In the genomic region with DNA sequence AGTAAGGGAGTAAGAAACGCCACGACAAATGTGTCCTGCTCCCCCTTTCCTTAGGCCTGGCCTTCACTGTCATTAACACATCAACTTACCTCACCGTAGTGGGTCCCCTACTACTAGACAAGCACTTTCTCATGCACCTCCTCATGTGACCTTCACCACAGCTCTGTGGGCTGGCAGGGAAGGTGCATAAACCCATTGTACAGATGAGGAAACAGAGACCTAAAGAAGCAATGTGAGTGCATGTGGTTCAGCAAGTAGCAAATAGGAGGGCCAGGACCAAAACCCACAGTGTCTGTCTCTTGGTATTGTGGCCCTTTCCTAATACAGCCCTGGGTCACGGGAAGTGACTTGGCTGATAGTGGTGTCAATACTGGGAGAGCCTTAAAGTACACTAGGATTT, we compare ENCODE assay signal across 35 cellular contexts. TPM values are rescaled to one million over a fixed set of nuclear protein-coding genes. Genes with fewer than 3 reads are reported as not detected.
"Had no signal": no experiment of that assay in that cellular context is flagged by ENCODE, and none has a peak within 500 bp of the region (broad histone marks: within the 10 kb centered on the region; RNA-seq: fewer than 3 reads in every experiment).

No MANE protein-coding gene starts in this region.

- H3K27ac Mint-ChIP-seq: activated B cell treated with CpG ODN at 0.5 μM for 24 hours; activated naive CD8-positive, alpha-beta T cell treated with anti-CD3 and anti-CD28 coated beads for 36 hours; activated naive CD8-positive, alpha-beta T cell treated with anti-CD3 and anti-CD28 coated beads, Interleukin-2, amount 50 U/mL, for 24 hours; activated T-cell treated with anti-CD3 and anti-CD28 coated beads, Interleukin-2, amount 50 U/mL, for 24 hours; activated T-cell treated with anti-CD3 and anti-CD28 coated beads, Interleukin-2, amount 50 U/mL, for 72 hours; effector memory CD8-positive, alpha-beta T cell; T-helper 17 cell; T-helper 2 cell treated with Interferon-gamma antibody and Interleukin-4, amounts not matched to agents 5 μg/mL and 100 μg/mL, for 36 hours had no signal

- H3K36me3 ChIP-seq: adrenal gland, esophagus muscularis mucosa, gastrocnemius medialis, heart left ventricle, WERI-Rb-1 had no signal

- H3K9me3 ChIP-seq: adrenal gland, body of pancreas, esophagus muscularis mucosa, gastrocnemius medialis, heart left ventricle had no signal

- H3K4me3 ChIP-seq: adrenal gland, body of pancreas, esophagus muscularis mucosa, gastrocnemius medialis, heart left ventricle had no signal

- H3K4me1 ChIP-seq: adrenal gland, body of pancreas, esophagus muscularis mucosa, foreskin keratinocyte, gastrocnemius medialis had no signal

- ATAC-seq: activated CD4-positive, CD25-positive, alpha-beta regulatory T cell treated with anti-CD3 and anti-CD28 coated beads, Interleukin-2, amount 50 U/mL, for 24 hours; activated naive CD8-positive, alpha-beta T cell treated with anti-CD3 and anti-CD28 coated beads, Interleukin-2, amount 50 U/mL, for 24 hours; activated T-cell treated with anti-CD3 and anti-CD28 coated beads, Interleukin-2, amount 50 U/mL, for 72 hours; body of pancreas; effector memory CD8-positive, alpha-beta T cell; foreskin keratinocyte; gastrocnemius medialis; heart left ventricle; T-helper 17 cell had no signal

- H3K4me1 Mint-ChIP-seq: activated B cell treated with CpG ODN at 0.5 μM for 24 hours had no signal

- FAIRE-seq: colon had no signal

- H3K27me3 Mint-ChIP-seq: activated naive CD8-positive, alpha-beta T cell treated with anti-CD3 and anti-CD28 coated beads for 36 hours had no signal

- H3K36me3 Mint-ChIP-seq: activated naive CD8-positive, alpha-beta T cell treated with anti-CD3 and anti-CD28 coated beads for 36 hours had no signal

- H3K27ac ChIP-seq: adrenal gland, body of pancreas, esophagus muscularis mucosa, foreskin keratinocyte, gastrocnemius medialis, heart left ventricle, WERI-Rb-1 had no signal

- H3K9me3 Mint-ChIP-seq: activated B cell treated with CpG ODN at 0.5 μM for 24 hours; activated naive CD8-positive, alpha-beta T cell treated with anti-CD3 and anti-CD28 coated beads for 36 hours; activated naive CD8-positive, alpha-beta T cell treated with anti-CD3 and anti-CD28 coated beads, Interleukin-2, amount 50 U/mL, for 24 hours; activated T-cell treated with anti-CD3 and anti-CD28 coated beads, Interleukin-2, amount 50 U/mL, for 24 hours; activated T-cell treated with anti-CD3 and anti-CD28 coated beads, Interleukin-2, amount 50 U/mL, for 72 hours; effector memory CD8-positive, alpha-beta T cell; T-helper 2 cell treated with Interferon-gamma antibody and Interleukin-4, amounts not matched to agents 5 μg/mL and 100 μg/mL, for 36 hours had no signal

- H3K4me3 Mint-ChIP-seq: activated B cell treated with CpG ODN at 0.5 μM for 24 hours; activated naive CD8-positive, alpha-beta T cell treated with anti-CD3 and anti-CD28 coated beads for 36 hours; activated naive CD8-positive, alpha-beta T cell treated with anti-CD3 and anti-CD28 coated beads, Interleukin-2, amount 50 U/mL, for 24 hours; activated T-cell treated with anti-CD3 and anti-CD28 coated beads, Interleukin-2, amount 50 U/mL, for 24 hours; activated T-cell treated with anti-CD3 and anti-CD28 coated beads, Interleukin-2, amount 50 U/mL, for 72 hours; effector memory CD8-positive, alpha-beta T cell; T-helper 17 cell; T-helper 2 cell treated with Interferon-gamma antibody and Interleukin-4, amounts not matched to agents 5 μg/mL and 100 μg/mL, for 36 hours had no signal

- DNase-seq: activated B cell treated with CpG ODN at 0.5 μM for 24 hours; activated CD4-positive, alpha-beta T cell treated with anti-CD3 and anti-CD28 coated beads for 48 hours; activated CD4-positive, alpha-beta T cell treated with anti-CD3 and anti-CD28 coated beads, Interleukin-2, amount 50 U/mL, for 1 hour; activated CD4-positive, alpha-beta T cell treated with anti-CD3 and anti-CD28 coated beads, Interleukin-2, amount 50 U/mL, for 48 hours; activated CD8-positive, alpha-beta memory T cell treated with anti-CD3 and anti-CD28 coated beads, Interleukin-2, amount 50 U/mL, for 48 hours; activated gamma-delta T cell; activated naive CD4-positive, alpha-beta T cell treated with anti-CD3 and anti-CD28 coated beads, Interleukin-2, amount 50 U/mL, for 16 hours; activated naive CD4-positive, alpha-beta T cell treated with Interleukin-2 at 50 U/mL for 16 hours; activated naive CD8-positive, alpha-beta T cell treated with anti-CD3 and anti-CD28 coated beads for 36 hours; activated naive CD8-positive, alpha-beta T cell treated with anti-CD3 and anti-CD28 coated beads, Interleukin-2, amount 50 U/mL, for 24 hours; activated T-cell treated with anti-CD3 and anti-CD28 coated beads for 4 hours; activated T-cell treated with anti-CD3 and anti-CD28 coated beads, Interleukin-2, amount 50 U/mL, for 24 hours; activated T-cell treated with anti-CD3 and anti-CD28 coated beads, Interleukin-2, amount 50 U/mL, for 72 hours; adrenal gland; amygdala; aorta; body of pancreas; caudate nucleus; cortex of kidney; dermis blood vessel endothelial cell; effector CD4-positive, alpha-beta T cell; effector memory CD8-positive, alpha-beta T cell; erythroblast; foreskin keratinocyte; gastrocnemius medialis; glutamatergic neuron; heart left ventricle; T-helper 17 cell; T1000; WERI-Rb-1 had no signal

- H3K27me3 ChIP-seq: adrenal gland, body of pancreas, esophagus muscularis mucosa, gastrocnemius medialis, heart left ventricle had no signal

RNA-seq across cellular contexts. Expression of a gene that starts 5.3 kb away (rescaled TPM):
- total RNA-seq: activated B cell treated with CpG ODN at 0.5 μM for 24 hours, adrenal gland, aorta, body of pancreas, chondrocyte, dermis blood vessel endothelial cell, esophagus muscularis mucosa, foreskin keratinocyte, gastrocnemius medialis, heart left ventricle, T-helper 17 cell had no signal
- polyA plus RNA-seq: adrenal gland, aorta, foreskin keratinocyte, heart left ventricle had no signal

RNA-seq across cellular contexts. Expression of a gene that starts 22.1 kb away (rescaled TPM):
- total RNA-seq: activated B cell treated with CpG ODN at 0.5 μM for 24 hours, adrenal gland, body of pancreas, dermis blood vessel endothelial cell, esophagus muscularis mucosa, foreskin keratinocyte had no signal
- polyA plus RNA-seq: foreskin keratinocyte had no signal
